8 cellular contexts compared by ENCODE assay signal in genomic region chr9:2158111-2158610, GRCh38.
DNase-seq lines count a peak whose midpoint lies in the region; ATAC-seq, FAIRE-seq and TF ChIP-seq lines count a peak whose summit lies in the region.

No MANE protein-coding gene starts in this region.

- CTCF ChIA-PET in activated CD4-positive, alpha-beta T cell treated with anti-CD3 and anti-CD28 coated beads for 36 hours (lab: Charles Lee) = interaction anchor here (0.8 to 3.3 kb wide), 3 partner anchors 26 to 1880 kb away, joined by 3 to 11 read pairs (median 4); no protein-coding TSS in a partner anchor
- CTCF ChIA-PET in endothelial cell of umbilical vein (lab: Charles Lee) = interaction anchor here (0.6 to 4.0 kb wide), 15 partner anchors 8 to 571 kb away, joined by 3 to 18 read pairs (median 4); no protein-coding TSS in a partner anchor

- H3K9me1 ChIP-seq in endothelial cell of umbilical vein (replicated peaks; ENCODE audit: control insufficient read depth, extremely low read depth, insufficient read depth, low read length) = no peaks in the 10 kb centered on the region

- DNase-seq in NCI-H2081 (lab: John Stamatoyannopoulos, UW) = peak; percentile 76 to 90
- peak; percentile 54 for DNase-seq in activated CD4-positive, alpha-beta T cell treated with anti-CD3 and anti-CD28 coated beads for 36 hours
- peak; percentile 88 for DNase-seq in endothelial cell of umbilical vein (ENCODE audit: low read depth, low spot score)
- DNase-seq in stomach = peak; percentile 53
- no peak for DNase-seq in OCI-M2 (lab: John Stamatoyannopoulos, UW; ENCODE audit: unreplicated experiment)

- H3K4me1 ChIP-seq in endothelial cell of umbilical vein (ENCODE audit: control insufficient read depth, extremely low read depth, insufficient read depth, low read length) (peaks cover 26% of the 10 kb centered on the region), mononuclear cell (ENCODE audit: insufficient read depth, low read length) (peaks cover 56% of the 10 kb centered on the region), stomach (peaks cover 14 to 56% (median 36%) of the 10 kb centered on the region in 4 donors)

- H3K79me2 ChIP-seq in endothelial cell of umbilical vein (ENCODE audit: control insufficient read depth, insufficient read depth, low read length) = peaks cover 6% of the 10 kb centered on the region

- peak overlapping the region; percentile 83 for H3K9ac ChIP-seq in endothelial cell of umbilical vein (replicated peaks; ENCODE audit: extremely low read depth, insufficient read depth, low read length)

- peak overlapping the region; percentile 23 to 76 (median 37) for H3K4me3 ChIP-seq in endothelial cell of umbilical vein (replicated peaks in 1 of 3; ENCODE audit: insufficient read depth in 1 of 3, low read depth in 1 of 3, low read length in 3 of 3)
- H3K4me3 ChIP-seq in mononuclear cell (ENCODE audit: low read length) = peak overlapping the region; percentile 46
- H3K4me3 ChIP-seq in stomach = peak overlapping the region; percentile 40 to 54 (median 44)

- no peaks in the 10 kb centered on the region for H3K36me3 ChIP-seq in endothelial cell of umbilical vein (ENCODE audit: control insufficient read depth in 2 of 2, extremely low read depth in 1 of 2, insufficient read depth in 2 of 2, low read length in 2 of 2)
- H3K36me3 ChIP-seq in stomach = peaks cover 0 to 18% (median 12%) of the 10 kb centered on the region in 4 donors

- FAIRE-seq in endothelial cell of umbilical vein (lab: Jason Lieb, UNC) = peak; percentile 75

- H3K27ac ChIP-seq in endothelial cell of umbilical vein (ENCODE audit: insufficient read depth, low read depth, low read length) (peak overlapping the region; percentile 79), stomach (peak overlapping the region; percentile 57 to 84 (median 82))

- intact Hi-C loops in activated CD4-positive, alpha-beta T cell treated with anti-CD3 and anti-CD28 coated beads for 36 hours (cut with DNase I, micrococcal nuclease) = loop anchor here (1.0 to 5.0 kb wide), 4 partner anchors 83 to 1369 kb away; partner anchors contain the start of genes RFX3 (in 1 of the 2) and SMARCA2 (in 1 of the 2)
- intact Hi-C loops in endothelial cell of umbilical vein (cut with micrococcal nuclease) (loop anchor here (1.0 to 10.0 kb wide), 4 partner anchors 31 to 687 kb away; partner anchors contain the start of genes PUM3 and VLDLR), stomach (cut with DNase I; ENCODE audit: low total_unique reads) (no loop called here)

- H4K20me1 ChIP-seq in endothelial cell of umbilical vein (replicated peaks; ENCODE audit: control insufficient read depth, extremely low read depth, insufficient read depth, low read length) = no peaks in the 10 kb centered on the region

- H3K9me3 ChIP-seq in endothelial cell of umbilical vein (replicated peaks; ENCODE audit: control insufficient read depth, insufficient read depth, low read length) = no peaks in the 10 kb centered on the region
- no peaks in the 10 kb centered on the region for H3K9me3 ChIP-seq in mononuclear cell (ENCODE audit: low read depth, low read length)
- H3K9me3 ChIP-seq in stomach = no peaks in the 10 kb centered on the region

- TF ChIP-seq POLR2A in endothelial cell of umbilical vein (IDR thresholded peaks at IDR 0.05; ENCODE audit: low read depth, low read length) (peak; percentile 44), stomach (IDR thresholded peaks at IDR 0.05) (no peak)

- BruUV-seq in endothelial cell of umbilical vein (replicated peaks; lab: Mats Ljungman, UMichigan) = no TSS peak

- H3K4me3 Mint-ChIP-seq in activated CD4-positive, alpha-beta T cell treated with anti-CD3 and anti-CD28 coated beads for 36 hours = peak overlapping the region; percentile 81

- H3K9me3 Mint-ChIP-seq in activated CD4-positive, alpha-beta T cell treated with anti-CD3 and anti-CD28 coated beads for 36 hours (ENCODE audit: low read depth) = no peaks in the 10 kb centered on the region

- H3K36me3 Mint-ChIP-seq in activated CD4-positive, alpha-beta T cell treated with anti-CD3 and anti-CD28 coated beads for 36 hours (ENCODE audit: low read depth) = peaks cover 17% of the 10 kb centered on the region

- peak; percentile 59 for ATAC-seq in GM18502 (IDR thresholded peaks at IDR 0.05; ENCODE audit: poor library complexity, unreplicated experiment)
- ATAC-seq in HG02759 (IDR thresholded peaks at IDR 0.05; ENCODE audit: unreplicated experiment) = peak; percentile 65
- ATAC-seq in activated CD4-positive, alpha-beta T cell treated with anti-CD3 and anti-CD28 coated beads for 36 hours = peak; percentile 70

- POLR2A ChIA-PET in activated CD4-positive, alpha-beta T cell treated with anti-CD3 and anti-CD28 coated beads for 36 hours (lab: Charles Lee) = no interaction called here
- POLR2A ChIA-PET in endothelial cell of umbilical vein (lab: Charles Lee) = interaction anchor here (0.6 kb wide), 1 partner anchor 306 kb away, joined by 3 read pairs; no protein-coding TSS in a partner anchor

- peak overlapping the region; percentile 99 for H3K27ac Mint-ChIP-seq in activated CD4-positive, alpha-beta T cell treated with anti-CD3 and anti-CD28 coated beads for 36 hours

- TF ChIP-seq EP300 in stomach (IDR thresholded peaks at IDR 0.05) = no peak

- no peaks in the 10 kb centered on the region for H3K27me3 ChIP-seq in endothelial cell of umbilical vein (ENCODE audit: control insufficient read depth in 2 of 2, insufficient read depth in 2 of 2, low read length in 2 of 2)
- H3K27me3 ChIP-seq in mononuclear cell (ENCODE audit: insufficient read depth, low read length) = no peaks in the 10 kb centered on the region
- H3K27me3 ChIP-seq in stomach = no peaks in the 10 kb centered on the region

- 1 to 2% (median 1%) methylated on average over 13 of the region's 13 CpGs for WGBS in stomach, 5 donors

- peaks cover 58% of the 10 kb centered on the region for H3K4me1 Mint-ChIP-seq in activated CD4-positive, alpha-beta T cell treated with anti-CD3 and anti-CD28 coated beads for 36 hours

- no peaks in the 10 kb centered on the region for H3K27me3 Mint-ChIP-seq in activated CD4-positive, alpha-beta T cell treated with anti-CD3 and anti-CD28 coated beads for 36 hours

- TF ChIP-seq CTCF in endothelial cell of umbilical vein (IDR thresholded peaks at IDR 0.05; ENCODE audit: extremely low read depth in 1 of 2, insufficient read depth in 1 of 2, low read depth in 1 of 2, low read length in 2 of 2) (no peak), stomach (IDR thresholded peaks at IDR 0.05) (no peak)

- H3K4me2 ChIP-seq in endothelial cell of umbilical vein (ENCODE audit: insufficient read depth, low read length) = peak overlapping the region; percentile 100

- dilution Hi-C loops in endothelial cell of umbilical vein (cut with MboI; ENCODE audit: extremely low pct_ligation_motif_present, low sequenced_read_pairs) = no loop called here

- H2AFZ ChIP-seq in endothelial cell of umbilical vein (ENCODE audit: low read depth, low read length) = peak overlapping the region; percentile 32

TF ChIP-seq in endothelial cell of umbilical vein, 7 proteins besides CTCF, POLR2A, EP300 and RAD21:
- TF ChIP-seq FOS (IDR thresholded peaks at IDR 0.05; ENCODE audit: borderline replicate concordance, insufficient read depth, low read length) (peak; percentile 7), JUN (IDR thresholded peaks at IDR 0.05; ENCODE audit: borderline replicate concordance, insufficient read depth, insufficient read length, low read depth) (no peak)
